Comparison of ENCODE assay signal across 13 cellular contexts in the genomic region with DNA sequence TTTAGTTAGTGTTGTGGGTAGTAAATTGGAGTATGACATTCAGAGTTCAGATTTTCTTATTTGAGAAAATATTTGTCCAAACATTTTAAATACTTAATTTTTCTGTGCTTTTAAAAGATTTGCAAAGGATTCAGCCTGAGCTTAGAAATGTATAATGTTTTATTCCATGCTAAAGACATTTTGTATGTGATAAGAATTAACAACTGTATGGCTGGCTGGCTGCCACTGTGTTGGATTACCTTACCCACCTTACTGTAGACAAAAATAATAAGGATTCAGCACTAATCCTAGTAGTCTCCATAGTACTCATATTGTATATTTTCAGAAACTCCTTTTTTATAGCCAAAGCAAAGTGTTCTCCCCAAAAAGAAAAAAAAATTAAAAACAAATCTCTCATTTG.
"Had no signal": no experiment of that assay in that cellular context is flagged by ENCODE, and none has a peak within 500 bp of the region (broad histone marks: within the 10 kb centered on the region; RNA-seq: fewer than 3 reads in every experiment).

No MANE protein-coding gene starts in this region.

- H3K27ac Mint-ChIP-seq: activated CD4-positive, alpha-beta T cell treated with anti-CD3 and anti-CD28 coated beads for 36 hours; activated CD8-positive, alpha-beta T cell treated with anti-CD3 and anti-CD28 coated beads for 36 hours; activated naive CD8-positive, alpha-beta T cell treated with anti-CD3 and anti-CD28 coated beads, Interleukin-2, amount 10 ng/mL, durations not matched to agents 7 days and 5 days; activated T-cell treated with anti-CD3 and anti-CD28 coated beads, Interleukin-2, amount 50 U/mL, for 72 hours had no signal

- H3K36me3 ChIP-seq: ovary, thyroid gland, WERI-Rb-1 had no signal

- H3K27ac ChIP-seq: ovary, thyroid gland, WERI-Rb-1 had no signal

- H3K4me3 Mint-ChIP-seq: activated CD4-positive, alpha-beta T cell treated with anti-CD3 and anti-CD28 coated beads for 36 hours; activated CD8-positive, alpha-beta T cell treated with anti-CD3 and anti-CD28 coated beads for 36 hours; activated naive CD8-positive, alpha-beta T cell treated with anti-CD3 and anti-CD28 coated beads, Interleukin-2, amount 10 ng/mL, durations not matched to agents 7 days and 5 days had no signal

- DNase-seq: activated CD4-positive, alpha-beta T cell treated with anti-CD3 and anti-CD28 coated beads for 36 hours; activated CD8-positive, alpha-beta memory T cell treated with anti-CD3 and anti-CD28 coated beads, Interleukin-2, amount 50 U/mL, for 4 hours; activated CD8-positive, alpha-beta T cell treated with anti-CD3 and anti-CD28 coated beads for 36 hours; activated gamma-delta T cell treated with Interleukin-2 at 50 U/mL for 16 hours; activated naive CD8-positive, alpha-beta T cell treated with anti-CD3 and anti-CD28 coated beads, Interleukin-2, amount 10 ng/mL, durations not matched to agents 7 days and 5 days; activated T-cell treated with anti-CD3 and anti-CD28 coated beads, Interleukin-2, amount 50 U/mL, for 72 hours; aorta; effector CD8-positive, alpha-beta T cell; kidney glomerular epithelial cell; ovary; T1000; thyroid gland; WERI-Rb-1 had no signal

- H3K36me3 Mint-ChIP-seq: activated naive CD8-positive, alpha-beta T cell treated with anti-CD3 and anti-CD28 coated beads, Interleukin-2, amount 10 ng/mL, durations not matched to agents 7 days and 5 days had no signal

- H3K27me3 Mint-ChIP-seq: activated CD4-positive, alpha-beta T cell treated with anti-CD3 and anti-CD28 coated beads for 36 hours; activated CD8-positive, alpha-beta T cell treated with anti-CD3 and anti-CD28 coated beads for 36 hours; activated naive CD8-positive, alpha-beta T cell treated with anti-CD3 and anti-CD28 coated beads, Interleukin-2, amount 10 ng/mL, durations not matched to agents 7 days and 5 days had no signal

- H3K27me3 ChIP-seq: ovary, thyroid gland had no signal

- ATAC-seq: activated CD8-positive, alpha-beta T cell treated with anti-CD3 and anti-CD28 coated beads for 36 hours had no signal

- H3K4me1 ChIP-seq: thyroid gland had no signal

- H3K9me3 ChIP-seq: ovary, thyroid gland had no signal

- H3K4me3 ChIP-seq: thyroid gland had no signal

- H3K9me3 Mint-ChIP-seq: activated CD8-positive, alpha-beta T cell treated with anti-CD3 and anti-CD28 coated beads for 36 hours; activated naive CD8-positive, alpha-beta T cell treated with anti-CD3 and anti-CD28 coated beads, Interleukin-2, amount 10 ng/mL, durations not matched to agents 7 days and 5 days; activated T-cell treated with anti-CD3 and anti-CD28 coated beads, Interleukin-2, amount 50 U/mL, for 72 hours had no signal
